In genomic region chr3:21185816-21186314, GRCh38 we compare ENCODE assay signal across 33 cellular contexts.
"Had no signal": no experiment of that assay in that cellular context is flagged by ENCODE, and none has a peak within 500 bp of the region (broad histone marks: within the 10 kb centered on the region; RNA-seq: fewer than 3 reads in every experiment).

No MANE protein-coding gene starts in this region.

- H3K27me3 Mint-ChIP-seq: activated B cell treated with CpG ODN at 0.5 μM for 24 hours; activated CD4-positive, alpha-beta memory T cell treated with anti-CD3 and anti-CD28 coated beads for 36 hours; activated CD4-positive, alpha-beta T cell treated with anti-CD3 and anti-CD28 coated beads for 36 hours; activated CD4-positive, alpha-beta T cell treated with anti-CD3 and anti-CD28 coated beads, Interleukin-2, amount 10 ng/mL, durations not matched to agents 24 days and 14 days; activated CD8-positive, alpha-beta memory T cell treated with anti-CD3 and anti-CD28 coated beads, Interleukin-2, amount 10 ng/mL, durations not matched to agents 7 days and 5 days; activated naive CD4-positive, alpha-beta T cell treated with anti-CD3 and anti-CD28 coated beads, Interleukin-2, amount 10 ng/mL, durations not matched to agents 7 days and 5 days; activated naive CD8-positive, alpha-beta T cell treated with anti-CD3 and anti-CD28 coated beads, Interleukin-2, amount 10 ng/mL, durations not matched to agents 7 days and 5 days; central memory CD8-positive, alpha-beta T cell; dendritic cell treated with granulocyte-macrophage colony-stimulating factor and Interleukin-4, amounts not matched to agents 40 ng/mL and 50 ng/mL, for 4 days; T-helper 17 cell had no signal

- H3K4me1 ChIP-seq: esophagus muscularis mucosa, foreskin keratinocyte, gastroesophageal sphincter, heart left ventricle had no signal

- H3K27ac ChIP-seq: brain microvascular endothelial cell, coronary artery, dorsolateral prefrontal cortex, esophagus muscularis mucosa, foreskin keratinocyte, gastroesophageal sphincter, heart left ventricle, WERI-Rb-1 had no signal

- DNase-seq: activated B cell treated with CpG ODN at 0.5 μM for 24 hours; activated CD4-positive, alpha-beta memory T cell treated with anti-CD3 and anti-CD28 coated beads for 36 hours; activated CD4-positive, alpha-beta T cell treated with anti-CD3 and anti-CD28 coated beads for 36 hours; activated CD4-positive, alpha-beta T cell treated with anti-CD3 and anti-CD28 coated beads, Interleukin-2, amount 10 ng/mL, durations not matched to agents 24 days and 14 days; activated CD4-positive, CD25-positive, alpha-beta regulatory T cell treated with anti-CD3 and anti-CD28 coated beads, Interleukin-2, amount 50 U/mL, for 72 hours; activated CD8-positive, alpha-beta memory T cell treated with anti-CD3 and anti-CD28 coated beads, Interleukin-2, amount 10 ng/mL, durations not matched to agents 7 days and 5 days; activated CD8-positive, alpha-beta memory T cell treated with anti-CD3 and anti-CD28 coated beads, Interleukin-2, amount 50 U/mL, for 4 hours; activated CD8-positive, alpha-beta T cell treated with anti-CD3 and anti-CD28 coated beads, Interleukin-2, amount 10 ng/mL, durations not matched to agents 7 days and 5 days; activated gamma-delta T cell; activated naive CD4-positive, alpha-beta T cell; activated naive CD4-positive, alpha-beta T cell treated with anti-CD3 and anti-CD28 coated beads, Interleukin-2, amount 10 ng/mL, durations not matched to agents 7 days and 5 days; activated naive CD8-positive, alpha-beta T cell treated with anti-CD3 and anti-CD28 coated beads, Interleukin-2, amount 10 ng/mL, durations not matched to agents 7 days and 5 days; activated T-cell treated with anti-CD3 and anti-CD28 coated beads, Interleukin-2, amount 50 U/mL, for 1 hour; activated T-cell treated with anti-CD3 and anti-CD28 coated beads, Interleukin-2, amount 50 U/mL, for 72 hours; anterior cingulate cortex; brain microvascular endothelial cell; dorsolateral prefrontal cortex; effector memory CD4-positive, alpha-beta T cell; endodermal cell; erythroblast; foreskin keratinocyte; heart left ventricle; T-helper 1 cell; T-helper 17 cell; T1000; WERI-Rb-1 had no signal

- H3K4me3 ChIP-seq: coronary artery, dorsolateral prefrontal cortex, esophagus muscularis mucosa, gastroesophageal sphincter, heart left ventricle had no signal

- H3K4me3 Mint-ChIP-seq: activated B cell treated with CpG ODN at 0.5 μM for 24 hours; activated CD4-positive, alpha-beta memory T cell treated with anti-CD3 and anti-CD28 coated beads for 36 hours; activated CD4-positive, alpha-beta T cell treated with anti-CD3 and anti-CD28 coated beads for 36 hours; activated CD4-positive, alpha-beta T cell treated with anti-CD3 and anti-CD28 coated beads, Interleukin-2, amount 10 ng/mL, durations not matched to agents 24 days and 14 days; activated CD8-positive, alpha-beta memory T cell treated with anti-CD3 and anti-CD28 coated beads, Interleukin-2, amount 10 ng/mL, durations not matched to agents 7 days and 5 days; activated CD8-positive, alpha-beta T cell treated with anti-CD3 and anti-CD28 coated beads, Interleukin-2, amount 10 ng/mL, durations not matched to agents 7 days and 5 days; activated naive CD4-positive, alpha-beta T cell treated with anti-CD3 and anti-CD28 coated beads, Interleukin-2, amount 10 ng/mL, durations not matched to agents 7 days and 5 days; activated naive CD8-positive, alpha-beta T cell treated with anti-CD3 and anti-CD28 coated beads, Interleukin-2, amount 10 ng/mL, durations not matched to agents 7 days and 5 days; activated T-cell treated with anti-CD3 and anti-CD28 coated beads, Interleukin-2, amount 50 U/mL, for 72 hours; central memory CD8-positive, alpha-beta T cell; dendritic cell treated with granulocyte-macrophage colony-stimulating factor and Interleukin-4, amounts not matched to agents 40 ng/mL and 50 ng/mL, for 4 days; endodermal cell; T-helper 17 cell; T-helper 2 cell treated with Interferon-gamma antibody and Interleukin-4, amounts not matched to agents 5 μg/mL and 100 μg/mL, for 36 hours had no signal

- H3K27me3 ChIP-seq: brain microvascular endothelial cell, dorsolateral prefrontal cortex, esophagus muscularis mucosa, foreskin keratinocyte, gastroesophageal sphincter, heart left ventricle had no signal

- H3K9me3 Mint-ChIP-seq: activated T-cell treated with anti-CD3 and anti-CD28 coated beads, Interleukin-2, amount 50 U/mL, for 72 hours had no signal

- H3K36me3 Mint-ChIP-seq: activated CD4-positive, alpha-beta memory T cell treated with anti-CD3 and anti-CD28 coated beads for 36 hours; activated CD8-positive, alpha-beta memory T cell treated with anti-CD3 and anti-CD28 coated beads, Interleukin-2, amount 10 ng/mL, durations not matched to agents 7 days and 5 days; activated naive CD4-positive, alpha-beta T cell treated with anti-CD3 and anti-CD28 coated beads, Interleukin-2, amount 10 ng/mL, durations not matched to agents 7 days and 5 days; activated naive CD4-positive, alpha-beta T cell treated with anti-CD3 and anti-CD28 coated beads, Interleukin-2, amount 50 U/mL, for 72 hours; activated naive CD8-positive, alpha-beta T cell treated with anti-CD3 and anti-CD28 coated beads, Interleukin-2, amount 10 ng/mL, durations not matched to agents 7 days and 5 days had no signal

- ATAC-seq: activated CD4-positive, alpha-beta T cell treated with anti-CD3 and anti-CD28 coated beads for 36 hours; activated CD8-positive, alpha-beta memory T cell treated with anti-CD3 and anti-CD28 coated beads, Interleukin-2, amount 10 ng/mL, durations not matched to agents 7 days and 5 days; activated CD8-positive, alpha-beta T cell treated with anti-CD3 and anti-CD28 coated beads, Interleukin-2, amount 10 ng/mL, durations not matched to agents 7 days and 5 days; activated naive CD4-positive, alpha-beta T cell treated with anti-CD3 and anti-CD28 coated beads, Interleukin-2, amount 50 U/mL, for 72 hours; activated T-cell treated with anti-CD3 and anti-CD28 coated beads, Interleukin-2, amount 50 U/mL, for 72 hours; foreskin keratinocyte; gastroesophageal sphincter; heart left ventricle; T-helper 17 cell had no signal

- H3K4me1 Mint-ChIP-seq: activated B cell treated with CpG ODN at 0.5 μM for 24 hours; activated CD4-positive, alpha-beta T cell treated with anti-CD3 and anti-CD28 coated beads for 36 hours; activated CD4-positive, alpha-beta T cell treated with anti-CD3 and anti-CD28 coated beads, Interleukin-2, amount 10 ng/mL, durations not matched to agents 24 days and 14 days; activated CD8-positive, alpha-beta memory T cell treated with anti-CD3 and anti-CD28 coated beads, Interleukin-2, amount 10 ng/mL, durations not matched to agents 7 days and 5 days; activated naive CD4-positive, alpha-beta T cell treated with anti-CD3 and anti-CD28 coated beads, Interleukin-2, amount 10 ng/mL, durations not matched to agents 7 days and 5 days; activated naive CD8-positive, alpha-beta T cell treated with anti-CD3 and anti-CD28 coated beads, Interleukin-2, amount 10 ng/mL, durations not matched to agents 7 days and 5 days; central memory CD8-positive, alpha-beta T cell; T-helper 17 cell had no signal

- H3K36me3 ChIP-seq: brain microvascular endothelial cell, esophagus muscularis mucosa, gastroesophageal sphincter, heart left ventricle, WERI-Rb-1 had no signal

- H3K27ac Mint-ChIP-seq: activated B cell treated with CpG ODN at 0.5 μM for 24 hours; activated CD4-positive, alpha-beta memory T cell treated with anti-CD3 and anti-CD28 coated beads for 36 hours; activated CD4-positive, alpha-beta T cell treated with anti-CD3 and anti-CD28 coated beads for 36 hours; activated CD4-positive, alpha-beta T cell treated with anti-CD3 and anti-CD28 coated beads, Interleukin-2, amount 10 ng/mL, durations not matched to agents 24 days and 14 days; activated CD8-positive, alpha-beta memory T cell treated with anti-CD3 and anti-CD28 coated beads, Interleukin-2, amount 10 ng/mL, durations not matched to agents 7 days and 5 days; activated CD8-positive, alpha-beta T cell treated with anti-CD3 and anti-CD28 coated beads, Interleukin-2, amount 10 ng/mL, durations not matched to agents 7 days and 5 days; activated naive CD4-positive, alpha-beta T cell treated with anti-CD3 and anti-CD28 coated beads, Interleukin-2, amount 10 ng/mL, durations not matched to agents 7 days and 5 days; activated naive CD4-positive, alpha-beta T cell treated with anti-CD3 and anti-CD28 coated beads, Interleukin-2, amount 50 U/mL, for 72 hours; activated naive CD8-positive, alpha-beta T cell treated with anti-CD3 and anti-CD28 coated beads, Interleukin-2, amount 10 ng/mL, durations not matched to agents 7 days and 5 days; activated T-cell treated with anti-CD3 and anti-CD28 coated beads, Interleukin-2, amount 50 U/mL, for 72 hours; dendritic cell treated with granulocyte-macrophage colony-stimulating factor and Interleukin-4, amounts not matched to agents 40 ng/mL and 50 ng/mL, for 4 days; endodermal cell; T-helper 17 cell; T-helper 2 cell treated with Interferon-gamma antibody and Interleukin-4, amounts not matched to agents 5 μg/mL and 100 μg/mL, for 36 hours had no signal
